ENCODE assay signal across 8 cellular contexts in genomic region chr6:142946181-142946923, GRCh38. TPM values are rescaled to one million over a fixed set of nuclear protein-coding genes. Genes with fewer than 3 reads are reported as not detected.
DNase-seq lines count a peak whose midpoint lies in the region; ATAC-seq lines count a peak whose summit lies in the region.

No MANE protein-coding gene starts in this region.

- H4K20me1 ChIP-seq in GM23248 (ENCODE audit: insufficient read depth), result no peaks in the 10 kb centered on the region

- H3K9ac ChIP-seq in GM23248 (peak overlapping the region; percentile 99), SK-N-MC (ENCODE audit: insufficient read length) (peak overlapping the region; percentile 32)

- H3K9me2 ChIP-seq in GM23248 (ENCODE audit: insufficient read depth), result no peaks in the 10 kb centered on the region

- H3K4me2 ChIP-seq in GM23248 (ENCODE audit: unreplicated experiment), result peak overlapping the region; percentile 97

- peak; percentile 42 to 57 for ATAC-seq in activated naive CD4-positive, alpha-beta T cell treated with anti-CD3 and anti-CD28 coated beads, Interleukin-2, amount 50 U/mL, for 72 hours

- H3K79me2 ChIP-seq in GM23248 (ENCODE audit: insufficient read depth), result peaks cover 42% of the 10 kb centered on the region

- DNase-seq in DMS153 treated with DMSO at 0.1 percent for 48 hours (lab: John Stamatoyannopoulos, UW; ENCODE audit: unreplicated experiment), result peak; percentile 85
- peak; percentile 99 for DNase-seq in GM23248
- DNase-seq in LoVo (ENCODE audit: low spot score), result peak; percentile 94
- peak; percentile 47 for DNase-seq in SK-N-MC (ENCODE audit: low read depth, low spot score)
- DNase-seq in activated naive CD4-positive, alpha-beta T cell treated with anti-CD3 and anti-CD28 coated beads, Interleukin-2, amount 50 U/mL, for 72 hours (ENCODE audit: low spot score in 2 of 2), result peak; percentile 79 to 91
- DNase-seq in globus pallidus (ENCODE audit: low spot score), result peak; percentile 98
- peak; percentile 64 to 99 (median 96) for DNase-seq in nucleus accumbens (lab: John Stamatoyannopoulos, UW)
- DNase-seq in substantia nigra (lab: John Stamatoyannopoulos, UW), result peak; percentile 78 to 99 (median 94)

- no peaks in the 10 kb centered on the region for H3K9me3 ChIP-seq in GM23248 (ENCODE audit: low read depth)
- H3K9me3 ChIP-seq in SK-N-MC (ENCODE audit: low read depth, low read length), result no peaks in the 10 kb centered on the region

- peak overlapping the region; percentile 96 to 98 for H3K27ac Mint-ChIP-seq in activated naive CD4-positive, alpha-beta T cell treated with anti-CD3 and anti-CD28 coated beads, Interleukin-2, amount 50 U/mL, for 72 hours

- H3K27ac ChIP-seq in GM23248, result peak overlapping the region; percentile 97
- H3K27ac ChIP-seq in SK-N-MC, result no peak overlapping the region
- H3K27ac ChIP-seq in substantia nigra (ENCODE audit: low read depth, low read length, poor library complexity, severe bottlenecking), result peak overlapping the region; percentile 93

- in situ Hi-C loops in GM23248 (cut with MboI), result loop anchor here (10.0 kb wide), 1 partner anchor 252 kb away; no protein-coding TSS in a partner anchor

- 0% methylated on average over 30 to 62 of the region's 62 CpGs for WGBS in GM23248 (ENCODE audit: low coverage in 1 of 2, low lambda C conversion rate in 2 of 2, missing lambda C conversion rate in 2 of 2), 2 experiments

- peaks cover 13% of the 10 kb centered on the region in 2 donors for H3K36me3 Mint-ChIP-seq in activated naive CD4-positive, alpha-beta T cell treated with anti-CD3 and anti-CD28 coated beads, Interleukin-2, amount 50 U/mL, for 72 hours

- peaks cover 18% of the 10 kb centered on the region for H3F3A ChIP-seq in GM23248 (ENCODE audit: insufficient read depth)

- no peaks in the 10 kb centered on the region for H3K27me3 ChIP-seq in GM23248 (replicated peaks; ENCODE audit: insufficient read depth)

- no peaks in the 10 kb centered on the region for H3K9me3 Mint-ChIP-seq in activated naive CD4-positive, alpha-beta T cell treated with anti-CD3 and anti-CD28 coated beads, Interleukin-2, amount 50 U/mL, for 72 hours

- peaks cover 25% of the 10 kb centered on the region for H3K4me1 ChIP-seq in GM23248 (ENCODE audit: insufficient read depth)

- H3K36me3 ChIP-seq in GM23248 (ENCODE audit: low read depth) (no peaks in the 10 kb centered on the region; the same call in 1 of the 2 replicates), SK-N-MC (ENCODE audit: insufficient read depth, low read length) (no peaks in the 10 kb centered on the region)

- H3K4me3 ChIP-seq in GM23248, result peak overlapping the region; percentile 94
- peak overlapping the region; percentile 93 for H3K4me3 ChIP-seq in SK-N-MC

- peak overlapping the region; percentile 74 for H2AFZ ChIP-seq in GM23248

RNA-seq across cellular contexts. Expression of gene HIVEP2, which starts 1.4 kb away (rescaled TPM):
- total RNA-seq in GM23248 (2014; rRNA removed; shearing (Covaris generic)), result 15.0 and 21.0 TPM in 2 replicates
- 6.8 and 8.3 TPM in 2 replicates for polyA plus RNA-seq in GM23248 (2016; fragmentation: Nextera tagmentation; extraction: Ambion mirVana)
- total RNA-seq in activated naive CD4-positive, alpha-beta T cell treated with anti-CD3 and anti-CD28 coated beads, Interleukin-2, amount 50 U/mL, for 72 hours, result 10 to 100 TPM; 23.8 to 33.1 TPM

Comparison
In these comparisons a context has a peak if more than half of its experiments do, and no peak if none do; other contexts are left out.
1. DNase-seq: peak in every context shown above with its lines; median percentile 99 in GM23248; 98 in globus pallidus; 96 in nucleus accumbens; 94 in LoVo; 94 in substantia nigra; 85 in DMS153 treated with DMSO at 0.1 percent for 48 hours; 85 in activated naive CD4-positive, alpha-beta T cell treated with anti-CD3 and anti-CD28 coated beads, Interleukin-2, amount 50 U/mL, for 72 hours; 47 in SK-N-MC.